ENCODE assay signal across 22 cellular contexts in genomic region chr12:128111333-128111732, GRCh38.
A peak's percentile ranks its signal among the peaks of the same experiment; 100 is the strongest.
DNase-seq lines count a peak whose midpoint lies in the region; ATAC-seq, FAIRE-seq and TF ChIP-seq lines count a peak whose summit lies in the region.
"Had no signal": no experiment of that assay in that cellular context is flagged by ENCODE, and none has a peak within 500 bp of the region (broad histone marks: within the 10 kb centered on the region; RNA-seq: fewer than 3 reads in every experiment).

No MANE protein-coding gene starts in this region.

- H4K91ac ChIP-seq in H1 (replicated peaks; ENCODE audit: insufficient read length, low read length) = no peak overlapping the region

- H3K27ac ChIP-seq in H1 (ENCODE audit: low read depth, low read length) = no peak overlapping the region
- H3K27ac ChIP-seq in neural progenitor cell = no peak overlapping the region
- H3K27ac ChIP-seq: C4-2B, HL-60 had no signal

- TF ChIP-seq RAD21 in H1 (IDR thresholded peaks at IDR 0.05 in 1 of 2, conservative IDR thresholded peaks at IDR 0.05 in 1 of 2; ENCODE audit: low read depth in 2 of 2, low read length in 2 of 2) = no peak

- no peak overlapping the region for H2BK120ac ChIP-seq in H1 (replicated peaks; ENCODE audit: low read depth, low read length)

- no peak for FAIRE-seq in H1 (lab: Jason Lieb, UNC)
- FAIRE-seq in HTR-8/SVneo (lab: Jason Lieb, UNC) = no peak
- FAIRE-seq: A204.1, D721Med, GM12891, GM19239, H54 had no signal

- no peaks in the 10 kb centered on the region for H3K36me3 Mint-ChIP-seq in neural progenitor cell

- H2AFZ ChIP-seq in H1 (ENCODE audit: low read length) (no peak overlapping the region), neural progenitor cell (replicated peaks) (no peak overlapping the region)

- H3K27ac Mint-ChIP-seq in neural progenitor cell = no peak overlapping the region
- H3K27ac Mint-ChIP-seq: CD4-positive, alpha-beta T cell; IgD-negative memory B cell had no signal

- no peak overlapping the region for H3K56ac ChIP-seq in H1 (replicated peaks; ENCODE audit: insufficient read length, low read depth, low read length)

- H3K4me2 ChIP-seq in H1 (ENCODE audit: insufficient read depth in 1 of 2, low read depth in 2 of 2, low read length in 2 of 2) (no peak overlapping the region), neural progenitor cell (no peak overlapping the region)

- H2AK5ac ChIP-seq in H1 (ENCODE audit: low read depth, low read length) = no peak overlapping the region

- H3K9me3 ChIP-seq in H1 (ENCODE audit: insufficient read depth in 2 of 2, low read depth in 1 of 2, low read length in 1 of 2) (no peaks in the 10 kb centered on the region), neural progenitor cell (ENCODE audit: low read depth) (no peaks in the 10 kb centered on the region)
- H3K9me3 ChIP-seq: Caco-2 had no signal

- no peak overlapping the region for H2BK20ac ChIP-seq in H1 (ENCODE audit: low read length)

- H3F3A ChIP-seq in neural progenitor cell (ENCODE audit: low read depth) = no peaks in the 10 kb centered on the region

- no peak overlapping the region for H3K14ac ChIP-seq in H1 (ENCODE audit: insufficient read length)

- H2BK12ac ChIP-seq in H1 (ENCODE audit: low read depth, low read length) = no peak overlapping the region

- 82% methylated on average over 9 of the region's 9 CpGs; no CpG with 5 or more reads in 1 of the 2 experiments for WGBS in H1 (ENCODE audit: extremely low coverage in 1 of 2, insufficient coverage in 1 of 2, insufficient read length in 1 of 2, insufficient replicate concordance in 2 of 2, low coverage in 1 of 2, low lambda C conversion rate in 2 of 2, missing lambda C conversion rate in 1 of 2), 2 experiments

- H3K9ac ChIP-seq in H1 (replicated peaks in 1 of 4; ENCODE audit: extremely low read depth in 1 of 4, low read depth in 3 of 4, low read length in 3 of 4) (no peak overlapping the region), neural progenitor cell (no peak overlapping the region)

- H3K4me3 ChIP-seq in H1 (ENCODE audit: extremely low read depth in 1 of 4, insufficient read depth in 2 of 4, low read depth in 3 of 4, low read length in 4 of 4) (no peak overlapping the region), neural progenitor cell (no peak overlapping the region)

- H3K79me2 ChIP-seq in H1 (ENCODE audit: control insufficient read depth in 1 of 2, insufficient read depth in 2 of 2, low read length in 2 of 2) (no peaks in the 10 kb centered on the region), neural progenitor cell (ENCODE audit: low read depth) (no peaks in the 10 kb centered on the region)

- no peaks in the 10 kb centered on the region for H3K23me2 ChIP-seq in H1 (ENCODE audit: low read depth, low read length)

- no peaks in the 10 kb centered on the region for H4K20me1 ChIP-seq in H1 (replicated peaks in 1 of 2; ENCODE audit: control insufficient read depth in 1 of 2, insufficient read depth in 2 of 2, low read length in 2 of 2)
- H4K20me1 ChIP-seq in neural progenitor cell (ENCODE audit: low read depth) = no peaks in the 10 kb centered on the region

- H4K8ac ChIP-seq in H1 (ENCODE audit: extremely low read depth, insufficient read depth, low read length) = no peak overlapping the region

- no peak for ATAC-seq in HG02759 (IDR thresholded peaks at IDR 0.05; ENCODE audit: unreplicated experiment)

- no peak for TF ChIP-seq POLR2A in H1 (IDR thresholded peaks at IDR 0.05; ENCODE audit: control extremely low read depth in 1 of 2, low read depth in 2 of 2, low read length in 2 of 2)

- no peak overlapping the region for H3K4me3 Mint-ChIP-seq in neural progenitor cell
- H3K4me3 Mint-ChIP-seq: CD4-positive, alpha-beta T cell had no signal

- CTCF ChIA-PET in H1 (lab: Charles Lee; ENCODE audit: partially characterized antibody) = interaction anchor here (1.1 to 1.9 kb wide), 2 partner anchors 79 to 401 kb away, joined by 3 to 5 read pairs; no protein-coding TSS in a partner anchor

- TF ChIP-seq EP300 in H1 (IDR thresholded peaks at IDR 0.05; ENCODE audit: borderline replicate concordance in 1 of 2, low read depth in 2 of 2, low read length in 2 of 2) = no peak

- POLR2A ChIA-PET in H1 (lab: Charles Lee; ENCODE audit: partially characterized antibody) = no interaction called here

- H3K23ac ChIP-seq in H1 (ENCODE audit: insufficient read length) = no peak overlapping the region

- no peak overlapping the region for H3K4ac ChIP-seq in H1 (replicated peaks; ENCODE audit: insufficient read length, low read depth, low read length)

- H3K27me3 ChIP-seq in H1 (replicated peaks in 1 of 4; ENCODE audit: control insufficient read depth in 3 of 4, extremely low read depth in 1 of 4, insufficient read depth in 3 of 4, low read length in 3 of 4) (no peaks in the 10 kb centered on the region), neural progenitor cell (no peaks in the 10 kb centered on the region)

- no peak overlapping the region for H2BK5ac ChIP-seq in H1 (ENCODE audit: low read depth, low read length)

- H3K79me1 ChIP-seq in H1 (ENCODE audit: low read depth, low read length) = no peaks in the 10 kb centered on the region

- TF ChIP-seq CTCF in H1 (IDR thresholded peaks at IDR 0.05; ENCODE audit: control extremely low read depth in 1 of 3, insufficient read depth in 1 of 3, low read depth in 1 of 3, low read length in 3 of 3) (no peak), neural progenitor cell (IDR thresholded peaks at IDR 0.05) (no peak)

- peaks cover 12% of the 10 kb centered on the region for H3K4me1 Mint-ChIP-seq in neural progenitor cell

- DNase-seq in DMS79 treated with DMSO at 0.1 percent for 48 hours (lab: John Stamatoyannopoulos, UW) (peak; percentile 52), H4 (ENCODE audit: low spot score) (peak; percentile 57), H1 (ENCODE audit: low read depth in 1 of 2, low spot score in 2 of 2) (no peak), neural progenitor cell (ENCODE audit: low spot score) (peak; percentile 17), T-helper 2 cell (no peak), NCI-H2171 treated with DMSO at 0.1 percent for 48 hours (lab: John Stamatoyannopoulos, UW) (no peak), HTR-8/SVneo (ENCODE audit: insufficient read length, low spot score) (no peak)
- DNase-seq: AML-193; Caco-2; CD4-positive, alpha-beta T cell; EL; HCEC 1CT; KBM-7 had no signal

- no peak overlapping the region for H2BK15ac ChIP-seq in H1 (ENCODE audit: low read length)

- H3K9me3 Mint-ChIP-seq in neural progenitor cell = no peaks in the 10 kb centered on the region

- H4K5ac ChIP-seq in H1 (ENCODE audit: insufficient read length, low read depth, low read length) = no peak overlapping the region

- 0 out of 2 replicates have a peak overlapping the region, but pooled peaks have one; percentile 48 for H3K18ac ChIP-seq in H1 (ENCODE audit: extremely low read depth, low read length)

- peaks cover 5% of the 10 kb centered on the region for H3K27me3 Mint-ChIP-seq in neural progenitor cell (ENCODE audit: insufficient read depth, low read depth)
- H3K27me3 Mint-ChIP-seq: CD4-positive, alpha-beta T cell had no signal

- peaks cover 0 to 7% (median 2%) of the 10 kb centered on the region in 4 experiments; a peak in 4 of 7 replicates for H3K4me1 ChIP-seq in H1 (replicated peaks in 1 of 4; ENCODE audit: control insufficient read depth in 3 of 4, insufficient read depth in 4 of 4, low read length in 3 of 4)
- H3K4me1 ChIP-seq in neural progenitor cell = no peaks in the 10 kb centered on the region
- H3K4me1 ChIP-seq: Caco-2 had no signal

- H3K36me3 ChIP-seq in H1 (ENCODE audit: control insufficient read depth in 2 of 4, insufficient read depth in 4 of 4, low read length in 3 of 4) (no peaks in the 10 kb centered on the region), neural progenitor cell (no peaks in the 10 kb centered on the region)

TF ChIP-seq in H1, 55 proteins besides CTCF, POLR2A, EP300 and RAD21:
- TF ChIP-seq CBX5 (IDR thresholded peaks at IDR 0.05; ENCODE audit: low read depth, low read length) (no peak), BACH1 (IDR thresholded peaks at IDR 0.05; ENCODE audit: low read length) (peak; percentile 68; the same call in 1 of the 2 replicates)

Comparison
In these comparisons a context has a peak if more than half of its experiments do, and no peak if none do; other contexts are left out.
1. DNase-seq: peak in DMS79 treated with DMSO at 0.1 percent for 48 hours (single experiment), H4 (single experiment) and neural progenitor cell (single experiment); none in H1 (0 of 2), T-helper 2 cell (0 of 5), NCI-H2171 treated with DMSO at 0.1 percent for 48 hours (single experiment) and HTR-8/SVneo (single experiment).